Comparison of ENCODE assay signal across 15 cellular contexts in the genomic region with DNA sequence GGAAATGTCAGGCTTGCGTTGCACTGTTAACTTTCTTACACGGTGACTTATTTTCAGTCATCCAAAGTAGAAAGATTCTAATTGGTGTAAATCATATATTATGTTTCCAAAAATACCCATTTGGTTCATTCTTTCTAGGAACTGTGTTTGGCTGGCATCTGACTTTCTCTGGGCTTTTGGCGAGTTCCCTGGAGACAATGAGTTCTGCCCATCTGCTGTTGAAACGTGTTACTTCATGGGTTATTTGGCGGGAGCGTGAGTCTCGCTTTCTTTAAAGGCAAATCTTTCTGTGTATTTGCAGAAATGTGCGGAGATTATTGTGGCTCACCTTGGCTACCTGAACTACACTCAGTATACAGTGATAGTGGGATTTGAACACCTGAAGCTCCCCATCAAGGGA. TPM values are rescaled to one million over a fixed set of nuclear protein-coding genes. Genes with fewer than 3 reads are reported as not detected.
A peak's percentile ranks its signal among the peaks of the same experiment; 100 is the strongest.
DNase-seq lines count a peak whose midpoint lies in the region; ATAC-seq and TF ChIP-seq lines count a peak whose summit lies in the region.
"Had no signal": no experiment of that assay in that cellular context is flagged by ENCODE, and none has a peak within 500 bp of the region (broad histone marks: within the 10 kb centered on the region; RNA-seq: fewer than 3 reads in every experiment).

No MANE protein-coding gene starts in this region.

- H3K4me3 Mint-ChIP-seq in activated T-helper 17 cell treated with anti-CD3 and anti-CD28 coated beads, Interleukin-2, amount 50 U/mL, for 72 hours, result no peak overlapping the region
- H3K4me3 Mint-ChIP-seq in nephron progenitor cell, result no peak overlapping the region
- H3K4me3 Mint-ChIP-seq: B cell; CD14-positive monocyte; CD8-positive, alpha-beta T cell; H9 had no signal

- no CpG with 5 or more reads among the region's 8 CpGs for WGBS in neuronal stem cell (ENCODE audit: extremely low coverage in 2 of 2, insufficient read length in 2 of 2, insufficient replicate concordance in 1 of 2), 2 donors

- H3K27ac ChIP-seq in BLaER1 treated with 17β-estradiol and CSF1 and Interleukin-3, amounts not matched to agents 10 nM and 100 nM, result no peak overlapping the region
- no peak overlapping the region for H3K27ac ChIP-seq in neuronal stem cell (replicated peaks; ENCODE audit: low read length)
- H3K27ac ChIP-seq: GM23248 had no signal

- peaks cover 0 to 5% (median 0%) of the 10 kb centered on the region in 11 experiments; a peak in 1 of 22 replicates for H3K9me3 ChIP-seq in BLaER1 treated with 17β-estradiol and CSF1 and Interleukin-3, amounts not matched to agents 10 nM and 100 nM (replicated peaks in 1 of 11)
- H3K9me3 ChIP-seq in neuronal stem cell (replicated peaks in 1 of 2; ENCODE audit: control insufficient read depth in 2 of 2, insufficient read depth in 1 of 2, low read depth in 1 of 2, low read length in 2 of 2), result peaks cover 0 to 10% of the 10 kb centered on the region in 2 donors

- peaks cover 99% of the 10 kb centered on the region for H3K36me3 Mint-ChIP-seq in activated T-helper 17 cell treated with anti-CD3 and anti-CD28 coated beads, Interleukin-2, amount 50 U/mL, for 72 hours (ENCODE audit: low read depth)
- peaks cover 91% of the 10 kb centered on the region for H3K36me3 Mint-ChIP-seq in nephron progenitor cell (ENCODE audit: low read depth)

- H3K27ac Mint-ChIP-seq in activated T-helper 17 cell treated with anti-CD3 and anti-CD28 coated beads, Interleukin-2, amount 50 U/mL, for 72 hours, result peak overlapping the region; percentile 54
- peak overlapping the region; percentile 51 for H3K27ac Mint-ChIP-seq in nephron progenitor cell
- H3K27ac Mint-ChIP-seq: B cell; CD8-positive, alpha-beta T cell; H9 had no signal

- H2BK120ac ChIP-seq in neuronal stem cell (ENCODE audit: low read depth, low read length), result no peak overlapping the region

- 0 out of 22 replicates have a peak overlapping the region, but pooled peaks of 1 of the 11 experiments have one; percentile 24 for H3K9ac ChIP-seq in BLaER1 treated with 17β-estradiol and CSF1 and Interleukin-3, amounts not matched to agents 10 nM and 100 nM
- no peak overlapping the region for H3K9ac ChIP-seq in neuronal stem cell (ENCODE audit: low read depth, low read length, poor library complexity)
- H3K9ac ChIP-seq: GM23248 had no signal

- peaks cover 80 to 100% (median 96%) of the 10 kb centered on the region in 11 experiments for H3K36me3 ChIP-seq in BLaER1 treated with 17β-estradiol and CSF1 and Interleukin-3, amounts not matched to agents 10 nM and 100 nM
- H3K36me3 ChIP-seq in neuronal stem cell (replicated peaks in 1 of 2; ENCODE audit: control insufficient read depth in 2 of 2, insufficient read depth in 2 of 2, low read length in 2 of 2), result peaks cover 36 to 93% of the 10 kb centered on the region in 2 donors

- H3K9me3 Mint-ChIP-seq in activated T-helper 17 cell treated with anti-CD3 and anti-CD28 coated beads, Interleukin-2, amount 50 U/mL, for 72 hours, result no peaks in the 10 kb centered on the region
- H3K9me3 Mint-ChIP-seq in nephron progenitor cell, result peaks cover 4% of the 10 kb centered on the region
- H3K9me3 Mint-ChIP-seq: CD8-positive, alpha-beta T cell; H9 had no signal

- DNase-seq in NCI-H1694 treated with DMSO at 0.1 percent for 48 hours (lab: John Stamatoyannopoulos, UW) (peak; percentile 57), nephron progenitor cell (no peak), neuronal stem cell (ENCODE audit: low spot score) (no peak)
- DNase-seq in activated CD8-positive, alpha-beta memory T cell treated with anti-CD3 and anti-CD28 coated beads, Interleukin-2, amount 50 U/mL, for 48 hours, result no peak
- DNase-seq: CD8-positive, alpha-beta T cell; COR-L47; DMS53; GM23248; H9; IMR-90 had no signal

- peaks cover 6 to 36% (median 16%) of the 10 kb centered on the region in 11 experiments; a peak in 16 of 22 replicates for H4K20me1 ChIP-seq in BLaER1 treated with 17β-estradiol and CSF1 and Interleukin-3, amounts not matched to agents 10 nM and 100 nM

- H4K91ac ChIP-seq in neuronal stem cell (ENCODE audit: low read depth, low read length, poor library complexity), result no peak overlapping the region

- no peaks in the 10 kb centered on the region for H3K27me3 ChIP-seq in BLaER1 treated with 17β-estradiol and CSF1 and Interleukin-3, amounts not matched to agents 10 nM and 100 nM
- H3K27me3 ChIP-seq in neuronal stem cell (ENCODE audit: control insufficient read depth in 3 of 3, insufficient read depth in 3 of 3, low read depth in 1 of 3, low read length in 3 of 3), result no peaks in the 10 kb centered on the region

- H2BK5ac ChIP-seq in neuronal stem cell (ENCODE audit: low read length), result no peak overlapping the region

- H3K27me3 Mint-ChIP-seq in activated T-helper 17 cell treated with anti-CD3 and anti-CD28 coated beads, Interleukin-2, amount 50 U/mL, for 72 hours, result no peaks in the 10 kb centered on the region
- no peaks in the 10 kb centered on the region for H3K27me3 Mint-ChIP-seq in nephron progenitor cell (ENCODE audit: low read depth, poor library complexity)
- H3K27me3 Mint-ChIP-seq: B cell had no signal

- no peak overlapping the region for H2AFZ ChIP-seq in neuronal stem cell (ENCODE audit: low read length)
- H2AFZ ChIP-seq: GM23248 had no signal

- no peak overlapping the region for H4K8ac ChIP-seq in neuronal stem cell (ENCODE audit: low read depth, low read length)

- H3K4ac ChIP-seq in neuronal stem cell (ENCODE audit: low read length), result no peak overlapping the region

- no peaks in the 10 kb centered on the region for H3K79me1 ChIP-seq in neuronal stem cell (ENCODE audit: low read depth, low read length)

- peak overlapping the region in 8 of 11 experiments; percentile 28 to 80 (median 64); a peak in 13 of 22 replicates for H3K4me2 ChIP-seq in BLaER1 treated with 17β-estradiol and CSF1 and Interleukin-3, amounts not matched to agents 10 nM and 100 nM
- H3K4me2 ChIP-seq in neuronal stem cell (ENCODE audit: insufficient read depth, low read length, poor library complexity, severe bottlenecking), result no peak overlapping the region

- H3K4me1 ChIP-seq in BLaER1 treated with 17β-estradiol and CSF1 and Interleukin-3, amounts not matched to agents 10 nM and 100 nM, result peaks cover 0 to 44% (median 35%) of the 10 kb centered on the region in 10 experiments; a peak in 14 of 20 replicates
- H3K4me1 ChIP-seq in neuronal stem cell (ENCODE audit: control insufficient read depth in 2 of 2, insufficient read depth in 1 of 2, low read depth in 1 of 2, low read length in 2 of 2), result peaks cover 0 to 2% of the 10 kb centered on the region in 2 donors

- no peak overlapping the region for H3K14ac ChIP-seq in neuronal stem cell (ENCODE audit: low read length)

- H2AK5ac ChIP-seq in neuronal stem cell (ENCODE audit: low read depth, low read length), result no peak overlapping the region

- no peak for TF ChIP-seq CTCF in nephron progenitor cell (IDR thresholded peaks at IDR 0.05)

- H3K4me3 ChIP-seq in BLaER1 treated with 17β-estradiol and CSF1 and Interleukin-3, amounts not matched to agents 10 nM and 100 nM, result no peak overlapping the region
- no peak overlapping the region for H3K4me3 ChIP-seq in neuronal stem cell (ENCODE audit: low read length in 2 of 2)
- H3K4me3 ChIP-seq: GM23248 had no signal

- no peaks in the 10 kb centered on the region for H3K4me1 Mint-ChIP-seq in activated T-helper 17 cell treated with anti-CD3 and anti-CD28 coated beads, Interleukin-2, amount 50 U/mL, for 72 hours
- no peaks in the 10 kb centered on the region for H3K4me1 Mint-ChIP-seq in nephron progenitor cell
- H3K4me1 Mint-ChIP-seq: B cell, CD14-positive monocyte, H9 had no signal

- H3K18ac ChIP-seq in neuronal stem cell (ENCODE audit: low read length), result no peak overlapping the region

- no peak overlapping the region for H2BK15ac ChIP-seq in neuronal stem cell (ENCODE audit: low read length)

- H2BK12ac ChIP-seq in neuronal stem cell (ENCODE audit: low read length), result no peak overlapping the region

- no peak for ATAC-seq in activated T-helper 17 cell treated with anti-CD3 and anti-CD28 coated beads, Interleukin-2, amount 50 U/mL, for 72 hours (replicated peaks)
- no peak for ATAC-seq in HG02973 (IDR thresholded peaks at IDR 0.05; ENCODE audit: unreplicated experiment)
- ATAC-seq: CD8-positive, alpha-beta T cell had no signal

- no peak overlapping the region for H3K23ac ChIP-seq in neuronal stem cell (ENCODE audit: low read depth, low read length, poor library complexity)

RNA-seq across cellular contexts. Expression of a gene that starts 29.5 kb away (rescaled TPM):
- 10 to 100 TPM; 11.8 to 16.4 TPM for total RNA-seq in activated T-helper 17 cell treated with anti-CD3 and anti-CD28 coated beads, Interleukin-2, amount 50 U/mL, for 72 hours
- polyA plus RNA-seq in neuronal stem cell (2013, experiment 1 of 2), result 11.5 TPM
- 12.1 TPM for polyA plus RNA-seq in neuronal stem cell (2013, experiment 2 of 2)

RNA-seq across cellular contexts. Expression of a gene that starts 55.2 kb away (rescaled TPM):
- 10 to 100 TPM; 82.3 to 89.8 TPM for total RNA-seq in activated T-helper 17 cell treated with anti-CD3 and anti-CD28 coated beads, Interleukin-2, amount 50 U/mL, for 72 hours
- polyA plus RNA-seq in neuronal stem cell (2013, experiment 1 of 2), result 158 TPM
- 158 TPM for polyA plus RNA-seq in neuronal stem cell (2013, experiment 2 of 2)
